Comparison of ENCODE assay signal across 12 cellular contexts in genomic region chr4:75699299-75699698, GRCh38. TPM values are rescaled to one million over a fixed set of nuclear protein-coding genes. Genes with fewer than 3 reads are reported as not detected.
A peak's percentile ranks its signal among the peaks of the same experiment; 100 is the strongest.
DNase-seq lines count a peak whose midpoint lies in the region; ATAC-seq and TF ChIP-seq lines count a peak whose summit lies in the region.
"Had no signal": no experiment of that assay in that cellular context is flagged by ENCODE, and none has a peak within 500 bp of the region (broad histone marks: within the 10 kb centered on the region; RNA-seq: fewer than 3 reads in every experiment).

No MANE protein-coding gene starts in this region.

- no peak overlapping the region for H4K91ac ChIP-seq in mesenchymal stem cell (ENCODE audit: low read length)

- H3K14ac ChIP-seq in mesenchymal stem cell (ENCODE audit: low read length in 2 of 2) = no peak overlapping the region

- no peak overlapping the region for H2BK12ac ChIP-seq in mesenchymal stem cell (ENCODE audit: low read length in 2 of 2)

- no peaks in the 10 kb centered on the region for H3K9me3 Mint-ChIP-seq in effector memory CD8-positive, alpha-beta T cell

- peak overlapping the region; percentile 87 to 92 for H3K27ac Mint-ChIP-seq in effector memory CD8-positive, alpha-beta T cell

- peaks cover 17 to 21% of the 10 kb centered on the region in 2 donors for H3K4me1 Mint-ChIP-seq in effector memory CD8-positive, alpha-beta T cell (ENCODE audit: low read depth in 2 of 2)

- H3K27me3 Mint-ChIP-seq in effector memory CD8-positive, alpha-beta T cell = no peaks in the 10 kb centered on the region

- no CpG with 5 or more reads among the region's 1 CpG for WGBS in mesenchymal stem cell

- H3K23ac ChIP-seq in mesenchymal stem cell (ENCODE audit: low read length in 2 of 2) = no peak overlapping the region

- H3K4ac ChIP-seq in mesenchymal stem cell (ENCODE audit: low read depth in 1 of 2, low read length in 2 of 2) = no peak overlapping the region

- H2AFZ ChIP-seq in mesenchymal stem cell (ENCODE audit: low read depth, low read length) = no peak overlapping the region

- H3K4me3 Mint-ChIP-seq in effector memory CD8-positive, alpha-beta T cell = peak overlapping the region; percentile 44 to 58

- no peak for TF ChIP-seq CTCF in GM10266 (IDR thresholded peaks at IDR 0.05; ENCODE audit: control insufficient read depth, insufficient read depth, low read depth, missing control alignments)

- no peak overlapping the region for H2AK5ac ChIP-seq in mesenchymal stem cell (ENCODE audit: low read length, severe bottlenecking)

- H3K9ac ChIP-seq in BLaER1 (no peak overlapping the region), mesenchymal stem cell (ENCODE audit: low read length) (no peak overlapping the region)

- H3K27ac ChIP-seq in BLaER1 = peak overlapping the region; percentile 70
- H3K27ac ChIP-seq in mesenchymal stem cell (ENCODE audit: low read length, poor library complexity, severe bottlenecking) = no peak overlapping the region
- H3K27ac ChIP-seq: brain microvascular endothelial cell had no signal

- H3K27me3 ChIP-seq in BLaER1 (no peaks in the 10 kb centered on the region), mesenchymal stem cell (ENCODE audit: control insufficient read depth in 1 of 2, insufficient read depth in 1 of 2, low read length in 2 of 2) (no peaks in the 10 kb centered on the region)
- H3K27me3 ChIP-seq: brain microvascular endothelial cell had no signal

- H3K4me3 ChIP-seq in BLaER1 = no peak overlapping the region
- H3K4me3 ChIP-seq in mesenchymal stem cell (ENCODE audit: insufficient read depth in 1 of 2, low read depth in 1 of 2, low read length in 2 of 2) = no peak overlapping the region

- H3K79me1 ChIP-seq in mesenchymal stem cell (replicated peaks; ENCODE audit: low read length, poor library complexity, severe bottlenecking) = peaks cover 11% of the 10 kb centered on the region

- no peak overlapping the region for H3K18ac ChIP-seq in mesenchymal stem cell (ENCODE audit: low read depth in 1 of 2, low read length in 2 of 2)

- no peaks in the 10 kb centered on the region for H4K20me1 ChIP-seq in BLaER1

- H2BK15ac ChIP-seq in mesenchymal stem cell (ENCODE audit: low read depth, poor library complexity, severe bottlenecking) = no peak overlapping the region

- peak; percentile 7 for ATAC-seq in GM19395 (IDR thresholded peaks at IDR 0.05; ENCODE audit: unreplicated experiment)
- ATAC-seq in HG03442 (IDR thresholded peaks at IDR 0.05; ENCODE audit: unreplicated experiment) = peak; percentile 9
- ATAC-seq in effector memory CD8-positive, alpha-beta T cell (replicated peaks) = no peak
- ATAC-seq in GM18861 (IDR thresholded peaks at IDR 0.05; ENCODE audit: unreplicated experiment) = no peak

- H3K36me3 Mint-ChIP-seq in effector memory CD8-positive, alpha-beta T cell (ENCODE audit: insufficient read depth) = peaks cover 3% of the 10 kb centered on the region

- H2BK120ac ChIP-seq in mesenchymal stem cell (ENCODE audit: low read depth, low read length) = no peak overlapping the region

- no peak overlapping the region for H2BK5ac ChIP-seq in mesenchymal stem cell (ENCODE audit: low read depth, low read length, poor library complexity, severe bottlenecking)

- peaks cover 14% of the 10 kb centered on the region for H3K36me3 ChIP-seq in BLaER1
- peaks cover 4 to 9% of the 10 kb centered on the region in 2 experiments for H3K36me3 ChIP-seq in mesenchymal stem cell (ENCODE audit: control insufficient read depth in 1 of 2, insufficient read depth in 2 of 2, low read depth in 1 of 2, low read length in 2 of 2)
- H3K36me3 ChIP-seq: brain microvascular endothelial cell had no signal

- H3K4me1 ChIP-seq in BLaER1 (peaks cover 21% of the 10 kb centered on the region), mesenchymal stem cell (ENCODE audit: control insufficient read depth, insufficient read depth, low read depth, low read length) (no peaks in the 10 kb centered on the region)

- no peak overlapping the region for H4K8ac ChIP-seq in mesenchymal stem cell (ENCODE audit: low read length)

- DNase-seq in effector memory CD8-positive, alpha-beta T cell = no peak
- no peak for DNase-seq in GM10266 (ENCODE audit: extremely low spot score)
- no peak for DNase-seq in mesenchymal stem cell
- DNase-seq in NCI-H748 treated with DMSO at 0.1 percent for 48 hours (lab: John Stamatoyannopoulos, UW) = no peak
- DNase-seq: brain microvascular endothelial cell, NCI-H1105 treated with DMSO at 0.1 percent for 48 hours, NCI-H82, right cardiac atrium had no signal

- H3K4me2 ChIP-seq in BLaER1 (peak overlapping the region; percentile 79), mesenchymal stem cell (ENCODE audit: low read length, poor library complexity, severe bottlenecking) (no peak overlapping the region)

- peaks cover 9% of the 10 kb centered on the region for H3K9me3 ChIP-seq in BLaER1
- no peaks in the 10 kb centered on the region for H3K9me3 ChIP-seq in mesenchymal stem cell (ENCODE audit: control insufficient read depth, low read length)

RNA-seq across cellular contexts. Expression of gene USO1, which starts 25.1 kb away (rescaled TPM):
- 68.2 TPM for polyA plus RNA-seq in mesenchymal stem cell (2013, experiment 1 of 2)
- polyA plus RNA-seq in mesenchymal stem cell (2013, experiment 2 of 2) = 72.2 TPM

RNA-seq across cellular contexts. Expression of gene G3BP2, which starts 26.1 kb away (rescaled TPM):
- polyA plus RNA-seq in mesenchymal stem cell (2013, experiment 1 of 2) = 99.9 TPM
- 101 TPM for polyA plus RNA-seq in mesenchymal stem cell (2013, experiment 2 of 2)

Comparison
In these comparisons a context has a peak if more than half of its experiments do, and no peak if none do; other contexts are left out.
1. ATAC-seq: peak in GM19395 (single experiment) and HG03442 (single experiment); none in effector memory CD8-positive, alpha-beta T cell (single experiment) and GM18861 (single experiment).